In the genomic region with DNA sequence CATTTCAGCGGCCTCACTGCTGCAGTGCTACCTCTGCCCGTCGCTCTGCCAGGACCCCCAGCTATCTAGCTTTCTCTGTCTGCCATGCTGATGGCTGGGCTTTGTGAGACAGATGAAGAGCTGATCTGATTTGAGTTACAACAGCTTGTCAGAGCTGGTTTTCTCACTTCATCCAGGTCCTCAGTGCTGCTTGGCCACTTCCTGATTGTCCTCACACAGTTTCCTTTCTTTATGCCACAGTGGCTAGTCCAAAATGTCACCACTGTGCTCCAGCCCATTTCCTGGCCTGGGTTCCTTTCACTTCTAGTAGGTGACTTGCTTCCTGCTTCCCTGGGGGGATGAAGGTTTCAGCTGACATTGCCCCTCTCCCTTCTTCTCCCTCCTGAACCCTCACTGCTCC, we compare ENCODE assay signal across 28 cellular contexts. TPM values are rescaled to one million over a fixed set of nuclear protein-coding genes. Genes with fewer than 3 reads are reported as not detected.
DNase-seq lines count a peak whose midpoint lies in the region; ATAC-seq, FAIRE-seq and TF ChIP-seq lines count a peak whose summit lies in the region.
"Had no signal": no experiment of that assay in that cellular context is flagged by ENCODE, and none has a peak within 500 bp of the region (broad histone marks: within the 10 kb centered on the region; RNA-seq: fewer than 3 reads in every experiment).

No MANE protein-coding gene starts in this region.

- no peaks in the 10 kb centered on the region for H3K9me3 Mint-ChIP-seq in natural killer cell treated with Interleukin-12 subunit alpha and Interleukin-12 subunit beta and Interleukin-15 and Interleukin-18, amount 100 ng/mL, for 72 hours
- no peaks in the 10 kb centered on the region for H3K9me3 Mint-ChIP-seq in activated T-helper 2 cell treated with anti-CD3 and anti-CD28 coated beads, Interferon-gamma antibody, Interleukin-2, Interleukin-4, amounts not matched to agents 10 μg/mL and 5 μg/mL and 100 μg/mL, durations not matched to agents 14 hours and 24 hours and 36 hours
- H3K9me3 Mint-ChIP-seq: CD8-positive, alpha-beta T cell; HFFc6 had no signal

- intact Hi-C loops in K562 (cut with micrococcal nuclease), result no loop called here
- intact Hi-C loops in activated T-helper 2 cell treated with anti-CD3 and anti-CD28 coated beads, Interferon-gamma antibody, Interleukin-2, Interleukin-4, amounts not matched to agents 10 μg/mL and 5 μg/mL and 100 μg/mL, durations not matched to agents 14 hours and 24 hours and 36 hours (cut with micrococcal nuclease), result no loop called here

- POLR2A ChIA-PET in K562 (lab: Yijun Ruan, JAX), result interaction anchor here (1.0 kb wide), 1 partner anchor 13 kb away, joined by 3 read pairs; no protein-coding TSS in a partner anchor

- H3K27ac ChIP-seq in K562 (ENCODE audit: extremely low read depth, low read depth, low read length), result no peak overlapping the region
- H3K27ac ChIP-seq: 22Rv1; BLaER1 treated with 17β-estradiol and CSF1 and Interleukin-3, amounts not matched to agents 10 nM and 100 nM; HL-60 had no signal

- CTCF ChIA-PET in K562 (lab: Yijun Ruan, JAX; ENCODE audit: low intra/inter-chr PET ratio), result no interaction called here

- peak overlapping the region; percentile 2 to 83 for H3K27ac Mint-ChIP-seq in natural killer cell treated with Interleukin-12 subunit alpha and Interleukin-12 subunit beta and Interleukin-15 and Interleukin-18, amount 100 ng/mL, for 72 hours
- H3K27ac Mint-ChIP-seq in activated T-helper 2 cell treated with anti-CD3 and anti-CD28 coated beads, Interferon-gamma antibody, Interleukin-2, Interleukin-4, amounts not matched to agents 10 μg/mL and 5 μg/mL and 100 μg/mL, durations not matched to agents 14 hours and 24 hours and 36 hours, result no peak overlapping the region
- H3K27ac Mint-ChIP-seq: CD8-positive, alpha-beta T cell; H9 had no signal

- BruUV-seq in K562 (replicated peaks; lab: Mats Ljungman, UMichigan), result no TSS peak

- peaks cover 2 to 38% of the 10 kb centered on the region in 2 experiments; a peak in 3 of 5 replicates for H3K27me3 ChIP-seq in K562 (ENCODE audit: control insufficient read depth in 2 of 2, insufficient read depth in 2 of 2, low read length in 2 of 2)
- H3K27me3 ChIP-seq: BLaER1 treated with 17β-estradiol and CSF1 and Interleukin-3, amounts not matched to agents 10 nM and 100 nM had no signal

- H3K4me2 ChIP-seq in K562 (ENCODE audit: insufficient read depth, low read length), result no peak overlapping the region

- no peaks in the 10 kb centered on the region for H3K9me1 ChIP-seq in K562 (ENCODE audit: control insufficient read depth, insufficient read depth, low read length)

- H3K27me3 Mint-ChIP-seq in natural killer cell treated with Interleukin-12 subunit alpha and Interleukin-12 subunit beta and Interleukin-15 and Interleukin-18, amount 100 ng/mL, for 72 hours, result peaks cover 7 to 12% of the 10 kb centered on the region in 2 donors
- H3K27me3 Mint-ChIP-seq in activated T-helper 2 cell treated with anti-CD3 and anti-CD28 coated beads, Interferon-gamma antibody, Interleukin-2, Interleukin-4, amounts not matched to agents 10 μg/mL and 5 μg/mL and 100 μg/mL, durations not matched to agents 14 hours and 24 hours and 36 hours (ENCODE audit: low read depth), result peaks cover 6% of the 10 kb centered on the region

- H3K36me3 ChIP-seq in K562 (ENCODE audit: control insufficient read depth, insufficient read depth, low read length), result no peaks in the 10 kb centered on the region
- H3K36me3 ChIP-seq: BLaER1 treated with 17β-estradiol and CSF1 and Interleukin-3, amounts not matched to agents 10 nM and 100 nM had no signal

- no peak for TF ChIP-seq RAD21 in K562 (CRISPR knock-in tag; conservative IDR thresholded peaks at IDR 0.05 in 1 of 2, IDR thresholded peaks at IDR 0.05 in 1 of 2)

- no peak for TF ChIP-seq POLR2A in K562 (conservative IDR thresholded peaks at IDR 0.05)

- peaks cover 17 to 24% of the 10 kb centered on the region in 2 donors for H3K4me1 Mint-ChIP-seq in natural killer cell treated with Interleukin-12 subunit alpha and Interleukin-12 subunit beta and Interleukin-15 and Interleukin-18, amount 100 ng/mL, for 72 hours (ENCODE audit: low read depth in 2 of 2)
- peaks cover 4% of the 10 kb centered on the region for H3K4me1 Mint-ChIP-seq in activated T-helper 2 cell treated with anti-CD3 and anti-CD28 coated beads, Interferon-gamma antibody, Interleukin-2, Interleukin-4, amounts not matched to agents 10 μg/mL and 5 μg/mL and 100 μg/mL, durations not matched to agents 14 hours and 24 hours and 36 hours (ENCODE audit: low read depth)
- H3K4me1 Mint-ChIP-seq: H9 had no signal

- H3K4me1 ChIP-seq in K562 (replicated peaks in 1 of 2; ENCODE audit: control insufficient read depth in 2 of 2, insufficient read depth in 2 of 2, low read length in 2 of 2), result no peaks in the 10 kb centered on the region

- H3K9ac ChIP-seq in K562 (ENCODE audit: insufficient read depth in 1 of 2, low read depth in 2 of 2, low read length in 2 of 2), result no peak overlapping the region
- H3K9ac ChIP-seq: BLaER1 treated with 17β-estradiol and CSF1 and Interleukin-3, amounts not matched to agents 10 nM and 100 nM had no signal

- H3K4me3 ChIP-seq in K562, result no peak overlapping the region
- H3K4me3 ChIP-seq: BLaER1 treated with 17β-estradiol and CSF1 and Interleukin-3, amounts not matched to agents 10 nM and 100 nM; GM12878 had no signal

- TF ChIP-seq CTCF in K562 (IDR thresholded peaks at IDR 0.05 in 2 of 3, conservative IDR thresholded peaks at IDR 0.05 in 1 of 3; ENCODE audit: insufficient read depth in 2 of 3, low read depth in 1 of 3, low read length in 3 of 3), result no peak

- ATAC-seq in K562 (no peak), GM19328 (IDR thresholded peaks at IDR 0.05; ENCODE audit: unreplicated experiment) (no peak)
- peak; percentile 65 to 82 for ATAC-seq in natural killer cell treated with Interleukin-12 subunit alpha and Interleukin-12 subunit beta and Interleukin-15 and Interleukin-18, amount 100 ng/mL, for 72 hours
- ATAC-seq: CD8-positive, alpha-beta T cell; GM12878; HepG2; PC-3 had no signal

- DNase-seq in NK-92 treated with Interleukin-12 subunit alpha and Interleukin-12 subunit beta, amount 100 ng/mL, for 24 hours (lab: John Stamatoyannopoulos, UW), result peak; percentile 25
- DNase-seq in NK-92 (lab: John Stamatoyannopoulos, UW; ENCODE audit: unreplicated experiment), result no peak
- no peak for DNase-seq in K562 (ENCODE audit: extremely low read depth in 1 of 4, low spot score in 3 of 4)
- DNase-seq in natural killer cell treated with Interleukin-12 subunit alpha and Interleukin-12 subunit beta and Interleukin-15 and Interleukin-18, amount 100 ng/mL, for 72 hours (ENCODE audit: low spot score), result no peak
- DNase-seq in NCI-H226, result no peak
- no peak for DNase-seq in RPMI8226
- no peak for DNase-seq in activated T-helper 2 cell treated with anti-CD3 and anti-CD28 coated beads, Interferon-gamma antibody, Interleukin-2, Interleukin-4, amounts not matched to agents 10 μg/mL and 5 μg/mL and 100 μg/mL, durations not matched to agents 14 hours and 24 hours and 36 hours (ENCODE audit: low spot score)
- DNase-seq: CD8-positive, alpha-beta T cell; DND-41; H9; HFFc6; KG1; NCI-H1105; NCI-H1694; NCI-H2081 treated with DMSO at 0.1 percent for 48 hours; NCI-H2171 treated with DMSO at 0.1 percent for 48 hours; NCI-H446 treated with DMSO at 0.1 percent for 48 hours; NCI-H526 treated with DMSO at 0.1 percent for 48 hours; PC-3; SHP77 had no signal

- peak overlapping the region; percentile 79 for H3K4me3 Mint-ChIP-seq in natural killer cell treated with Interleukin-12 subunit alpha and Interleukin-12 subunit beta and Interleukin-15 and Interleukin-18, amount 100 ng/mL, for 72 hours
- H3K4me3 Mint-ChIP-seq in activated T-helper 2 cell treated with anti-CD3 and anti-CD28 coated beads, Interferon-gamma antibody, Interleukin-2, Interleukin-4, amounts not matched to agents 10 μg/mL and 5 μg/mL and 100 μg/mL, durations not matched to agents 14 hours and 24 hours and 36 hours (ENCODE audit: low read depth), result no peak overlapping the region
- H3K4me3 Mint-ChIP-seq: CD8-positive, alpha-beta T cell; H9; HFFc6 had no signal

- no peak overlapping the region for H2AFZ ChIP-seq in K562 (ENCODE audit: low read depth, low read length)

- in situ Hi-C loops in K562 (cut with MboI), result no loop called here

- no peaks in the 10 kb centered on the region for H3K79me2 ChIP-seq in K562 (ENCODE audit: control insufficient read depth, insufficient read depth, low read length)

- H3K9me3 ChIP-seq in K562 (replicated peaks; ENCODE audit: control insufficient read depth, insufficient read depth, low read depth, low read length), result no peaks in the 10 kb centered on the region

- no peak for FAIRE-seq in K562 (lab: Jason Lieb, UNC)
- FAIRE-seq: GM12878, HepG2 had no signal

- 0% methylated on average over 3 of the region's 3 CpGs for WGBS in K562 (ENCODE audit: insufficient coverage, low coverage, missing lambda C conversion rate)

- H4K20me1 ChIP-seq in K562 (replicated peaks; ENCODE audit: control insufficient read depth, insufficient read depth, low read length), result no peaks in the 10 kb centered on the region
- H4K20me1 ChIP-seq: BLaER1 treated with 17β-estradiol and CSF1 and Interleukin-3, amounts not matched to agents 10 nM and 100 nM had no signal

- H3K36me3 Mint-ChIP-seq in natural killer cell treated with Interleukin-12 subunit alpha and Interleukin-12 subunit beta and Interleukin-15 and Interleukin-18, amount 100 ng/mL, for 72 hours, result no peaks in the 10 kb centered on the region
- H3K36me3 Mint-ChIP-seq in activated T-helper 2 cell treated with anti-CD3 and anti-CD28 coated beads, Interferon-gamma antibody, Interleukin-2, Interleukin-4, amounts not matched to agents 10 μg/mL and 5 μg/mL and 100 μg/mL, durations not matched to agents 14 hours and 24 hours and 36 hours (ENCODE audit: low read depth), result no peaks in the 10 kb centered on the region
- H3K36me3 Mint-ChIP-seq: CD8-positive, alpha-beta T cell had no signal

- TF ChIP-seq EP300 in K562 (IDR thresholded peaks at IDR 0.05; ENCODE audit: low read length), result no peak

RNA-seq across cellular contexts. Expression of gene FNDC1, which starts 35.4 kb away (rescaled TPM):
- not detected in 2 replicates for total RNA-seq in K562 (2011; cell fraction: chromatin; rRNA removed; ENCODE audit: low replicate concordance)
- not detected in 2 replicates for total RNA-seq in K562 (2011; cell fraction: nucleolus; rRNA removed)
- total RNA-seq in K562 (2011; cell fraction: nucleoplasm; rRNA removed), result not detected in 2 replicates
- total RNA-seq in K562 (2014; rRNA removed) (not detected in 2 replicates), K562 (2014; rRNA removed; fragmentation: Illumina TruSeq; extraction: Trizol) (not detected in 2 replicates), K562 (2015; rRNA removed; fragmentation: Illumina TruSeq; extraction: Trizol) (not detected in 2 replicates), K562 (2021) (not detected in 2 replicates)
- polyA plus RNA-seq in K562 (2011; rRNA removed) (not detected in 2 replicates), K562 (2014; fragmentation: Illumina TruSeq; extraction: Trizol) (not detected in 2 replicates), K562 (2014; fragmentation: Nextera tagmentation; extraction: Ambion mirVana) (not detected), K562 (2014; rRNA removed) (not detected in 2 replicates)
- not detected in 2 replicates for polyA plus RNA-seq in K562 (2011; cell fraction: cytosol; rRNA removed)
- polyA plus RNA-seq in K562 (2011; cell fraction: nucleus; rRNA removed), result not detected in 2 replicates
- not detected in 2 replicates for polyA plus RNA-seq in K562 (2012)
- polyA minus RNA-seq in K562 (2011; rRNA and poly(A)+ RNA removed), result not detected in 2 replicates
- not detected in 2 replicates for polyA minus RNA-seq in K562 (2011; cell fraction: cytosol; rRNA and poly(A)+ RNA removed)
- not detected in 2 replicates for polyA minus RNA-seq in K562 (2011; cell fraction: nucleus; rRNA and poly(A)+ RNA removed)
- not detected for total RNA-seq in natural killer cell treated with Interleukin-12 subunit alpha and Interleukin-12 subunit beta and Interleukin-15 and Interleukin-18, amount 100 ng/mL, for 72 hours
- 0.05 TPM in 1 of 2 replicates, not detected in the other for total RNA-seq in activated T-helper 2 cell treated with anti-CD3 and anti-CD28 coated beads, Interferon-gamma antibody, Interleukin-2, Interleukin-4, amounts not matched to agents 10 μg/mL and 5 μg/mL and 100 μg/mL, durations not matched to agents 14 hours and 24 hours and 36 hours
- total RNA-seq: CD8-positive, alpha-beta T cell; GM12878; HepG2; HFFc6; HT-29; PC-3; RPMI7951 had no signal
- polyA plus RNA-seq: GM12878, HepG2 had no signal

Comparison
In these comparisons a context has a peak if more than half of its experiments do, and no peak if none do; other contexts are left out.
1. ATAC-seq: peak in natural killer cell treated with Interleukin-12 subunit alpha and Interleukin-12 subunit beta and Interleukin-15 and Interleukin-18, amount 100 ng/mL, for 72 hours (2 of 2); none in K562 (single experiment) and GM19328 (single experiment).